13 cellular contexts compared by ENCODE assay signal in the genomic region with DNA sequence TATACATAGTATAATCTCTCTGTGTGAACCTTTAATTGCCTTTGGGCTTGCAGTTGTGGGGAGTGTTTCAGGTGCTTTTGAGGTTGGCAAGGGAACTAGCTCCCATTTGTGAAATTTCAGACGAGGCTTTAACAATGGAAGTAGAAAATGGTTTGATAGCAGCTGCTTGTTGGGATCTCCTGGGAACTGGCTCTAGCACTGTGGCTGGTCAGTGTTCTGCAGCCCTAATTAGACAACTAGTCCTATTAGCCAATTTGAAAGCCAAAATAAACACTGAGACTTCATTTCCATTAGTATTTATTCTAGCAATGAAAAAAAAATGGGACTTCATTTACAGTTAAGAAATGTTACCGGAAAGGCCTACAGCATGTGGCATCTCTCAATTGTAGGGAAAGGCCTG.
DNase-seq lines count a peak whose midpoint lies in the region; ATAC-seq lines count a peak whose summit lies in the region.
"Had no signal": no experiment of that assay in that cellular context is flagged by ENCODE, and none has a peak within 500 bp of the region (broad histone marks: within the 10 kb centered on the region; RNA-seq: fewer than 3 reads in every experiment).

No MANE protein-coding gene starts in this region.

- ATAC-seq in HG03159 (IDR thresholded peaks at IDR 0.05; ENCODE audit: unreplicated experiment), result no peak
- no peak for ATAC-seq in HG03521 (IDR thresholded peaks at IDR 0.05; ENCODE audit: unreplicated experiment)
- no peak for ATAC-seq in HG03045 (IDR thresholded peaks at IDR 0.05; ENCODE audit: unreplicated experiment)
- ATAC-seq: PC-3 had no signal

- DNase-seq in D341Med (ENCODE audit: low spot score) (peak; percentile 0), DMS79 treated with DMSO at 0.1 percent for 48 hours (lab: John Stamatoyannopoulos, UW) (peak; percentile 82), NCI-H146 treated with DMSO at 0.1 percent for 48 hours (lab: John Stamatoyannopoulos, UW; ENCODE audit: unreplicated experiment) (peak; percentile 96), NCI-H69 (lab: John Stamatoyannopoulos, UW) (peak; percentile 3), NCI-H446 (lab: John Stamatoyannopoulos, UW) (no peak)
- DNase-seq: CD4-positive, alpha-beta T cell; NCI-H2171 treated with DMSO at 0.1 percent for 48 hours; NCI-H524; PC-3; T-helper 1 cell had no signal

Comparison
In these comparisons a context has a peak if more than half of its experiments do, and no peak if none do; other contexts are left out.
1. DNase-seq: peak in D341Med (single experiment), DMS79 treated with DMSO at 0.1 percent for 48 hours (single experiment), NCI-H146 treated with DMSO at 0.1 percent for 48 hours (single experiment) and NCI-H69 (single experiment); none in NCI-H446 (0 of 2).